Comparison of ENCODE assay signal across 7 cellular contexts in the genomic region with DNA sequence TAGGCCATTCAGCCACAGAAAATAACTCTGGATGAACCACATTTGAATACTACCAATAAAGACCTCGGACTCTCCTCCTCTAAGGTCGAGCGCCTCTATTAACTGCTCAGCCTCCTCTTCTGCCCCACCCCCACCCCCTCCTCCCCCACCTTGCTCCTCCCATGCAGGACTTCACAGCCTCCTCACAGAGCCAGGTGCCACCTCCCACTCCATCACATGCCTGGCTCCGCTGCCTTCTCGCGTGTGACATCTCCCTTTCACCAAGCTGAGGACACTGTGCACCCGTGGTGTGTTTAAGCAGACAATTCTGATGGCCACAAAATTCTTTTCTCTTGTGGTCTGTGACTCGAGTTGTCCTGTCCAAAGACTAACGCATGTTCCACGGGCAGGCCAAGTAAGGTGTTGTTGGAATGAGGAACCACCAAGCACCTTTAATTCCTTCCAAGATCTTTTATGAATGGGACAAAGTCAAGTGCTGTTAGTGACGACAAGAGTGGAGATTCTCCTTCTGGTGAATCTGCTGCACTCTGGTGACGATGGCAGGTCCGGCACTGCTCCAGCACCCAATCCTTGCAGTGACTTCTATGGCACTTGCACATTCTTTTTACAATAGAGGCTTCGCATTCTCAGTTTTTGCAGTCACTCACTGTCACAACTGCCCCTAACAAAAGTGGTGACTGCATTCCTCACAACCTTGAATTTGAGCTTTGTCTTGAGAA.
A peak's percentile ranks its signal among the peaks of the same experiment; 100 is the strongest.
DNase-seq lines count a peak whose midpoint lies in the region; ATAC-seq, FAIRE-seq and TF ChIP-seq lines count a peak whose summit lies in the region.
"Not testable (repeated sequence)": the region's sequence is repeated elsewhere in the genome, so short reads cannot be mapped to it uniquely, and the experiment has no call there.

No MANE protein-coding gene starts in this region.

- CTCF ChIA-PET in WTC11 (lab: Charles Lee); K562 (lab: Yijun Ruan, JAX; ENCODE audit: low intra/inter-chr PET ratio): not testable (repeated sequence)

- POLR2A ChIA-PET in WTC11 (lab: Charles Lee); K562 (lab: Yijun Ruan, JAX): not testable (repeated sequence)

- in situ Hi-C loops in K562 (cut with MboI): loop anchor here (25.0 kb wide), 1 partner anchor 493 kb away; no protein-coding TSS in a partner anchor
- in situ Hi-C loops in gastrocnemius medialis (cut with MboI; ENCODE audit: low sequenced_read_pairs in 4 of 4): not testable (repeated sequence)

- not testable (repeated sequence) for BruUV-seq in K562 (replicated peaks; lab: Mats Ljungman, UMichigan)

- TF ChIP-seq POLR2A in K562 (conservative IDR thresholded peaks at IDR 0.05); gastrocnemius medialis (IDR thresholded peaks at IDR 0.05): not testable (repeated sequence)

- H3F3A ChIP-seq in GM23338 (replicated peaks; ENCODE audit: low read depth): not testable (repeated sequence)

- H3K4me1 Mint-ChIP-seq in GM23338, WTC11, memory B cell: not testable (repeated sequence)

- not testable (repeated sequence) for DNase-seq in GM23338 (ENCODE audit: low spot score); WTC11 (ENCODE audit: low spot score); K562 (ENCODE audit: extremely low read depth in 1 of 4, low spot score in 3 of 4); memory B cell (ENCODE audit: low spot score in 2 of 2); psoas muscle; gastrocnemius medialis

- H3K36me3 ChIP-seq in GM23338 (ENCODE audit: insufficient read depth); K562 (ENCODE audit: control insufficient read depth, insufficient read depth, low read length); psoas muscle (ENCODE audit: insufficient read depth in 1 of 2, low read depth in 1 of 2); gastrocnemius medialis: not testable (repeated sequence)

- H3K4me2 ChIP-seq in GM23338; K562 (ENCODE audit: insufficient read depth, low read length): not testable (repeated sequence)

- not testable (repeated sequence) for H3K27ac Mint-ChIP-seq in GM23338, WTC11, memory B cell

- intact Hi-C loops in K562 (cut with micrococcal nuclease); psoas muscle (cut with DNase I); gastrocnemius medialis (cut with DNase I; ENCODE audit: low total_unique reads): not testable (repeated sequence)

- TF ChIP-seq CTCF in GM23338 (conservative IDR thresholded peaks at IDR 0.05; ENCODE audit: low read depth in 2 of 2); WTC11 (IDR thresholded peaks at IDR 0.05); K562 (IDR thresholded peaks at IDR 0.05 in 2 of 3, conservative IDR thresholded peaks at IDR 0.05 in 1 of 3; ENCODE audit: insufficient read depth in 2 of 3, low read depth in 1 of 3, low read length in 3 of 3); psoas muscle (IDR thresholded peaks at IDR 0.05); gastrocnemius medialis (IDR thresholded peaks at IDR 0.05 in 4 of 5, conservative IDR thresholded peaks at IDR 0.05 in 1 of 5): not testable (repeated sequence)

- H3K27ac ChIP-seq in GM23338 (ENCODE audit: low read depth); K562 (ENCODE audit: extremely low read depth, low read depth, low read length); psoas muscle; gastrocnemius medialis: not testable (repeated sequence)

- not testable (repeated sequence) for H4K20me1 ChIP-seq in GM23338 (replicated peaks; ENCODE audit: insufficient read depth); K562 (replicated peaks; ENCODE audit: control insufficient read depth, insufficient read depth, low read length)

- not testable (repeated sequence) for H3K9me1 ChIP-seq in K562 (ENCODE audit: control insufficient read depth, insufficient read depth, low read length)

- TF ChIP-seq RAD21 in K562 (CRISPR knock-in tag; conservative IDR thresholded peaks at IDR 0.05 in 1 of 2, IDR thresholded peaks at IDR 0.05 in 1 of 2): not testable (repeated sequence)

- H3K4me1 ChIP-seq in GM23338 (ENCODE audit: insufficient read depth); K562 (replicated peaks in 1 of 2; ENCODE audit: control insufficient read depth in 2 of 2, insufficient read depth in 2 of 2, low read length in 2 of 2); psoas muscle; gastrocnemius medialis: not testable (repeated sequence)

- H3K9me3 ChIP-seq in K562 (replicated peaks; ENCODE audit: control insufficient read depth, insufficient read depth, low read depth, low read length); psoas muscle; gastrocnemius medialis: not testable (repeated sequence)

- not testable (repeated sequence) for H3K9me2 ChIP-seq in GM23338 (ENCODE audit: insufficient read depth)

- not testable (repeated sequence) for H2AFZ ChIP-seq in GM23338; K562 (ENCODE audit: low read depth, low read length)

- H3K36me3 Mint-ChIP-seq in GM23338 (ENCODE audit: low read depth); WTC11; memory B cell: not testable (repeated sequence)

- H3K4me3 ChIP-seq in GM23338, K562, psoas muscle, gastrocnemius medialis: not testable (repeated sequence)

- not testable (repeated sequence) for H3K9ac ChIP-seq in K562 (ENCODE audit: insufficient read depth in 1 of 2, low read depth in 2 of 2, low read length in 2 of 2)

- not testable (repeated sequence) for H3K9me3 Mint-ChIP-seq in GM23338, WTC11, memory B cell

- not testable (repeated sequence) for FAIRE-seq in K562 (lab: Jason Lieb, UNC)

- not testable (repeated sequence) for H3K79me2 ChIP-seq in GM23338 (replicated peaks; ENCODE audit: insufficient read depth); K562 (ENCODE audit: control insufficient read depth, insufficient read depth, low read length)

- no CpG with 5 or more reads among the region's 14 CpGs for WGBS in K562 (ENCODE audit: insufficient coverage, low coverage, missing lambda C conversion rate)
- WGBS in psoas muscle, 3 donors: no CpG with 5 or more reads among the region's 14 CpGs

- ATAC-seq in GM23338 (peak; percentile 68), WTC11 (peak; percentile 53; the same call in 1 of the 2 replicates), K562 (peak; percentile 26), esophagus mucosa (peak; percentile 24), memory B cell (ENCODE audit: low read depth) (peak; percentile 48), psoas muscle (peak in 3 of 4 donors; percentile 42 to 66 (median 58)), gastrocnemius medialis (peak; percentile 24 to 27)

- H3K27me3 Mint-ChIP-seq in GM23338 (ENCODE audit: insufficient read depth, low read depth, poor library complexity); WTC11 (ENCODE audit: low read depth); memory B cell: not testable (repeated sequence)

- H3K4me3 Mint-ChIP-seq in GM23338, WTC11, memory B cell: not testable (repeated sequence)

- not testable (repeated sequence) for H3K27me3 ChIP-seq in GM23338 (ENCODE audit: insufficient read depth); K562 (ENCODE audit: control insufficient read depth in 2 of 2, insufficient read depth in 2 of 2, low read length in 2 of 2); psoas muscle (ENCODE audit: insufficient read depth in 3 of 3, low read length in 2 of 3); gastrocnemius medialis

- not testable (repeated sequence) for TF ChIP-seq EP300 in K562 (IDR thresholded peaks at IDR 0.05; ENCODE audit: low read length)
